In the genomic region with DNA sequence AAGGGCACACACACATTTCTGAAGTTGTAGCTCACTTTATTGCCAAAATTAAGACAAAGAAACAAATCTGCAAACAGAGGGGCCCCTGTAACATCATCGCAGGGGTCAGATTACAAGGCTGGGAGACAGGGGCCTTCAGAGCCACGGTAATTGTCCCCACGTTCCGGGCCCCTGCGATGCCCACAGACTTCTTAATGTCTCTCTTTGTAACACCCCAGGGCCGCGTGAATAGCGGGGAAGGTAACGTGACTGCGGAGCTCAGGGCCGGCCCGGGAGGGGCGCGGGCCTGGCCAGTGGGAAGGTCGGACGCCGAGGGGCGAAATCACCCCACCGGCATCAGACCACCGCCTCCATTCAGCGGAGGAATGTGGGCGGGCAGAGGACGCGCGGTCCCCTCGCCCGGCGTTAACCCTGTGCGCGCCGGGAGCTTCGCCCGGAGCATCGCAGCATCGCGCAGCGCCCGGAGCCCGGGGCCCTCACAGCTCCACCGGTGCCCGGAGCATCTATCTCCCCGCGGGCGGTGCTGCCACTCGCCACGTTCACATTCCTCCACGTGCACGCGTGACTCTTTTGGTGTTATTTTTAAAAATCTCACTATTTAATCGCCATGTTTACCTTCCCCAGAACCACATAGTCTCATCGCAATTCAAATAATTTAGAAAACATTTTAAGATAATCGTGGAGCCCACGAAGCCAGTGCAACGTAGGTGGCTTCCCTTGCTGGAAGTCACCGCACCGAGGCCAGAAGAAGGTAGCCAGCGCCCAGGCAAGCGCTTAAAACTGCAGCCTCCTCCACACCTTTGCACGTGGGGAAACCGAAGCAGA, we compare ENCODE assay signal across 8 cellular contexts. TPM values are rescaled to one million over a fixed set of nuclear protein-coding genes. Genes with fewer than 3 reads are reported as not detected.
DNase-seq lines count a peak whose midpoint lies in the region; ATAC-seq lines count a peak whose summit lies in the region.

No MANE protein-coding gene starts in this region.

- H3K4me3 ChIP-seq in CD4-positive, alpha-beta memory T cell (ENCODE audit: low read length in 2 of 2), result peak overlapping the region; percentile 65 to 68
- H3K4me3 ChIP-seq in HUES64 (ENCODE audit: low read length), result peak overlapping the region; percentile 50
- H3K4me3 ChIP-seq in urinary bladder (ENCODE audit: low read depth, low read length), result peak overlapping the region; percentile 47

- peak overlapping the region in 4 of 7 donors; percentile 12 to 79 (median 50) for H3K27ac Mint-ChIP-seq in CD4-positive, alpha-beta memory T cell
- H3K27ac Mint-ChIP-seq in naive thymus-derived CD8-positive, alpha-beta T cell, result peak overlapping the region in 9 of 10 donors; percentile 36 to 87 (median 75)

- ATAC-seq in naive thymus-derived CD8-positive, alpha-beta T cell, result peak; percentile 76 to 82
- ATAC-seq in HG02678 (IDR thresholded peaks at IDR 0.05; ENCODE audit: unreplicated experiment), result no peak

- H3K36me3 Mint-ChIP-seq in CD4-positive, alpha-beta memory T cell, result no peaks in the 10 kb centered on the region
- H3K36me3 Mint-ChIP-seq in naive thymus-derived CD8-positive, alpha-beta T cell, result no peaks in the 10 kb centered on the region

- POLR2A ChIA-PET in CD4-positive, alpha-beta memory T cell (lab: Charles Lee; ENCODE audit: partially characterized antibody), result interaction anchor here (0.6 to 2.2 kb wide), 5 partner anchors 10 to 88 kb away, joined by 3 to 15 read pairs (median 3); a partner anchor contains a TSS
- POLR2A ChIA-PET in naive thymus-derived CD8-positive, alpha-beta T cell (lab: Charles Lee), result interaction anchor here (1.4 to 1.6 kb wide), 2 partner anchors 21 to 36 kb away, joined by 4 to 13 read pairs; a partner anchor contains a TSS

- no peaks in the 10 kb centered on the region for H3K9me3 Mint-ChIP-seq in CD4-positive, alpha-beta memory T cell
- H3K9me3 Mint-ChIP-seq in naive thymus-derived CD8-positive, alpha-beta T cell, result no peaks in the 10 kb centered on the region

- no peaks in the 10 kb centered on the region for H3K9me3 ChIP-seq in CD4-positive, alpha-beta memory T cell (ENCODE audit: control insufficient read depth in 1 of 2, low read length in 2 of 2)
- no peaks in the 10 kb centered on the region for H3K9me3 ChIP-seq in HUES64 (ENCODE audit: insufficient read depth, low read depth, low read length)

- H3K27me3 ChIP-seq in CD4-positive, alpha-beta memory T cell (ENCODE audit: insufficient read depth, low read length), result no peaks in the 10 kb centered on the region
- H3K27me3 ChIP-seq in HUES64 (ENCODE audit: insufficient read depth, low read length), result no peaks in the 10 kb centered on the region

- under 1% methylated on average over 60 of the region's 60 CpGs for WGBS in HUES64
- WGBS in urinary bladder, result under 1% methylated on average over 60 of the region's 60 CpGs

- H3K27ac ChIP-seq in CD4-positive, alpha-beta memory T cell (ENCODE audit: low read depth, low read length), result no peak overlapping the region
- H3K27ac ChIP-seq in HUES64 (ENCODE audit: low read depth, low read length) (peak overlapping the region; percentile 89), urinary bladder (ENCODE audit: low read depth) (no peak overlapping the region)

- peaks cover 3 to 10% (median 7%) of the 10 kb centered on the region in 4 donors for H3K4me1 Mint-ChIP-seq in CD4-positive, alpha-beta memory T cell
- peaks cover 5 to 12% (median 7%) of the 10 kb centered on the region in 4 donors for H3K4me1 Mint-ChIP-seq in naive thymus-derived CD8-positive, alpha-beta T cell

- H3K4me1 ChIP-seq in CD4-positive, alpha-beta memory T cell (ENCODE audit: insufficient read depth, low read length), result peaks cover 9% of the 10 kb centered on the region
- peaks cover 60% of the 10 kb centered on the region for H3K4me1 ChIP-seq in HUES64 (ENCODE audit: insufficient read depth, low read length)
- H3K4me1 ChIP-seq in urinary bladder (ENCODE audit: insufficient read depth), result no peaks in the 10 kb centered on the region

- H3K4me3 Mint-ChIP-seq in CD4-positive, alpha-beta memory T cell, result peak overlapping the region; percentile 82 to 96 (median 90)
- peak overlapping the region; percentile 87 to 96 (median 93) for H3K4me3 Mint-ChIP-seq in naive thymus-derived CD8-positive, alpha-beta T cell

- peak in 4 of 5 donors; percentile 10 to 27 (median 14) for DNase-seq in CD4-positive, alpha-beta memory T cell
- DNase-seq in activated T-cell treated with anti-CD3 and anti-CD28 coated beads, Interleukin-2, amount 50 U/mL, for 48 hours, result peak; percentile 41 to 52
- DNase-seq in fibroblast of peridontal ligament (ENCODE audit: extremely low read depth) (peak; percentile 23), LoVo (ENCODE audit: low spot score) (no peak)
- DNase-seq in naive thymus-derived CD8-positive, alpha-beta T cell, result peak in 6 of 10 donors; percentile 13 to 28 (median 22)

- no peaks in the 10 kb centered on the region for H3K36me3 ChIP-seq in CD4-positive, alpha-beta memory T cell (ENCODE audit: insufficient read depth, low read length)
- H3K36me3 ChIP-seq in HUES64 (ENCODE audit: insufficient read depth, low read length), result no peaks in the 10 kb centered on the region
- no peaks in the 10 kb centered on the region for H3K36me3 ChIP-seq in urinary bladder (ENCODE audit: insufficient read depth)

- peaks cover 1 to 2% of the 10 kb centered on the region in 2 donors for H3K27me3 Mint-ChIP-seq in CD4-positive, alpha-beta memory T cell
- peaks cover 0 to 11% (median 8%) of the 10 kb centered on the region in 5 donors for H3K27me3 Mint-ChIP-seq in naive thymus-derived CD8-positive, alpha-beta T cell

- peak overlapping the region; percentile 90 for H3K9ac ChIP-seq in HUES64 (ENCODE audit: low read depth, low read length)

- intact Hi-C loops in CD4-positive, alpha-beta memory T cell (cut with micrococcal nuclease), result loop anchor here (1.0 kb wide), 1 partner anchor 21 kb away; no protein-coding TSS in a partner anchor

- CTCF ChIA-PET in CD4-positive, alpha-beta memory T cell (lab: Charles Lee; ENCODE audit: partially characterized antibody), result interaction anchor here (0.8 to 2.7 kb wide), 4 partner anchors 12 to 107 kb away, joined by 3 to 10 read pairs (median 6); no protein-coding TSS in a partner anchor

RNA-seq across cellular contexts. Expression of a gene that starts 22.0 kb away (rescaled TPM):
- 1 to 10 TPM; 6.2 to 6.5 TPM for total RNA-seq in CD4-positive, alpha-beta memory T cell
- 1 to 10 TPM; 1.1 to 2.6 TPM for polyA plus RNA-seq in CD4-positive, alpha-beta memory T cell
- polyA plus RNA-seq in HUES64 (2013, experiment 1 of 2), result 108 TPM
- 172 TPM for polyA plus RNA-seq in HUES64 (2013, experiment 2 of 2)
- total RNA-seq in naive thymus-derived CD8-positive, alpha-beta T cell, result 10 to 100 TPM in 1 of 2 experiments, 1 to 10 TPM in 1; 9.4 to 10.2 TPM
- polyA plus RNA-seq in naive thymus-derived CD8-positive, alpha-beta T cell, result 1 to 10 TPM; 2.5 to 4.0 (median 2.7) TPM
- 1.5 TPM for total RNA-seq in urinary bladder
- 1.6 TPM for polyA plus RNA-seq in urinary bladder

RNA-seq across cellular contexts. Expression of a gene that starts 36.3 kb away (rescaled TPM):
- total RNA-seq in CD4-positive, alpha-beta memory T cell, result 10 to 100 TPM; 69.1 to 76.9 TPM
- polyA plus RNA-seq in CD4-positive, alpha-beta memory T cell, result 10 to 100 TPM in 1 of 2 donors, 1 to 10 TPM in 1; 6.0 to 13.9 TPM
- polyA plus RNA-seq in HUES64 (2013, experiment 1 of 2), result 19.9 TPM
- 23.2 TPM for polyA plus RNA-seq in HUES64 (2013, experiment 2 of 2)
- total RNA-seq in naive thymus-derived CD8-positive, alpha-beta T cell, result 10 to 100 TPM; 81.6 to 82.7 TPM
- 1 to 10 TPM; 7.9 to 9.1 (median 8.6) TPM for polyA plus RNA-seq in naive thymus-derived CD8-positive, alpha-beta T cell
- 81.8 TPM for total RNA-seq in urinary bladder
- 14.4 TPM for polyA plus RNA-seq in urinary bladder
